ENCODE assay signal across 16 cellular contexts in the genomic region with DNA sequence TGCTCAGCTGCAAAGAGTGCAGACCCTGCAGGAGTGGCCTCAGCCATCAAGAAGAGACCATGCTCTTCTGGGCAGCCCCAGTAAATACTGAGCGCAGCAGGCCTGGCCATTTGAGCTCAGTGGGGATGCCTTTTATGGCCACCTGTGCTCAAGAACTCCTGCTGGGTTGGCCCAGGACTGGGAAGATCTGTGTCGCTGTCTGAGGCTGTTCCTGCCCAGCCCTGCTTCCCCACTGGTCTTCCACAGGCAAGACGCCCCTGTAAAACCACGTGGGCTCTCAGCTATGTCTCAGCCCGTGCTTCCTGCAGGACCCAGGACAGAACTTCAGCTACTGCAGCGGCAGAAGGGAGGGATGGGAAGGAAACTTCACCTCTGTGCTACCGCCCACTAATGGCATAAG. TPM values are rescaled to one million over a fixed set of nuclear protein-coding genes. Genes with fewer than 3 reads are reported as not detected.
DNase-seq lines count a peak whose midpoint lies in the region; TF ChIP-seq lines count a peak whose summit lies in the region.
"Had no signal": no experiment of that assay in that cellular context is flagged by ENCODE, and none has a peak within 500 bp of the region (broad histone marks: within the 10 kb centered on the region; RNA-seq: fewer than 3 reads in every experiment).

No MANE protein-coding gene starts in this region.

- H3K79me1 ChIP-seq in mesenchymal stem cell (replicated peaks; ENCODE audit: low read length, poor library complexity, severe bottlenecking): no peaks in the 10 kb centered on the region

- H2AFZ ChIP-seq in mesenchymal stem cell (ENCODE audit: low read depth, low read length): no peak overlapping the region

- no peak overlapping the region for H2BK120ac ChIP-seq in mesenchymal stem cell (ENCODE audit: low read depth, low read length)

- no peak overlapping the region for H3K4ac ChIP-seq in mesenchymal stem cell (ENCODE audit: low read depth in 1 of 2, low read length in 2 of 2)

- H3K18ac ChIP-seq in mesenchymal stem cell (ENCODE audit: low read depth in 1 of 2, low read length in 2 of 2): no peak overlapping the region

- H3K4me3 ChIP-seq in mesenchymal stem cell (ENCODE audit: insufficient read depth in 1 of 2, low read depth in 1 of 2, low read length in 2 of 2): no peak overlapping the region
- H3K4me3 ChIP-seq in vagina: no peak overlapping the region
- no peak overlapping the region for H3K4me3 ChIP-seq in effector memory CD4-positive, alpha-beta T cell (ENCODE audit: insufficient read depth, low read depth, low read length, poor library complexity, severe bottlenecking)
- H3K4me3 ChIP-seq: uterus had no signal

- H3K9me3 ChIP-seq in mesenchymal stem cell (ENCODE audit: control insufficient read depth, low read length) (peaks cover 5% of the 10 kb centered on the region), vagina (no peaks in the 10 kb centered on the region)
- H3K9me3 ChIP-seq in effector memory CD4-positive, alpha-beta T cell (ENCODE audit: control insufficient read depth, low read length): no peaks in the 10 kb centered on the region
- H3K9me3 ChIP-seq: uterus had no signal

- H3K14ac ChIP-seq in mesenchymal stem cell (ENCODE audit: low read length in 2 of 2): no peak overlapping the region

- no peak overlapping the region for H3K23ac ChIP-seq in mesenchymal stem cell (ENCODE audit: low read length in 2 of 2)

- no peak overlapping the region for H3K27ac ChIP-seq in mesenchymal stem cell (ENCODE audit: low read length, poor library complexity, severe bottlenecking)
- H3K27ac ChIP-seq in vagina: no peak overlapping the region
- H3K27ac ChIP-seq in effector memory CD4-positive, alpha-beta T cell (ENCODE audit: insufficient read depth, low read length, poor library complexity, severe bottlenecking): no peak overlapping the region
- H3K27ac ChIP-seq: brain microvascular endothelial cell, uterus had no signal

- peaks cover 25% of the 10 kb centered on the region for H3K4me1 ChIP-seq in mesenchymal stem cell (ENCODE audit: control insufficient read depth, insufficient read depth, low read depth, low read length)
- H3K4me1 ChIP-seq in vagina: no peaks in the 10 kb centered on the region
- no peaks in the 10 kb centered on the region for H3K4me1 ChIP-seq in effector memory CD4-positive, alpha-beta T cell (ENCODE audit: control insufficient read depth, insufficient read depth, low read length, poor library complexity, severe bottlenecking)
- H3K4me1 ChIP-seq: uterus had no signal

- DNase-seq in DMS 273 (lab: John Stamatoyannopoulos, UW; ENCODE audit: unreplicated experiment) (peak; percentile 79), NCI-H1417 treated with DMSO at 0.1 percent for 48 hours (lab: John Stamatoyannopoulos, UW) (peak; percentile 8), brain pericyte (ENCODE audit: low read depth, low spot score) (peak; percentile 53), mesenchymal stem cell (no peak), AG20443 (ENCODE audit: low spot score) (no peak), vagina (ENCODE audit: extremely low spot score in 2 of 2) (no peak), NCI-H82 treated with DMSO at 0.1 percent for 48 hours (lab: John Stamatoyannopoulos, UW; ENCODE audit: unreplicated experiment) (no peak)
- DNase-seq in effector memory CD4-positive, alpha-beta T cell: no peak
- DNase-seq: activated CD4-positive, alpha-beta T cell treated with anti-CD3 and anti-CD28 coated beads, Interleukin-2, amount 50 U/mL, for 48 hours; activated naive CD4-positive, alpha-beta T cell treated with anti-CD3 and anti-CD28 coated beads for 36 hours; brain microvascular endothelial cell; CD8-positive, alpha-beta T cell; stimulated activated CD4-positive, alpha-beta T cell treated with anti-CD3 and anti-CD28 coated beads, Interleukin-15, amount 100 ng/mL, for 24 hours; stimulated activated naive CD8-positive, alpha-beta T cell treated with anti-CD3 and anti-CD28 coated beads, Interleukin-15, Interleukin-2, amounts not matched to agents 100 U/mL and 50 U/mL, for 24 hours; SW 1271; uterus had no signal

- H2AK5ac ChIP-seq in mesenchymal stem cell (ENCODE audit: low read length, severe bottlenecking): no peak overlapping the region

- peak overlapping the region; percentile 32 for H4K8ac ChIP-seq in mesenchymal stem cell (ENCODE audit: low read length)

- H3K27me3 ChIP-seq in mesenchymal stem cell (ENCODE audit: control insufficient read depth in 1 of 2, insufficient read depth in 1 of 2, low read length in 2 of 2): no peaks in the 10 kb centered on the region
- H3K27me3 ChIP-seq in vagina: no peaks in the 10 kb centered on the region
- H3K27me3 ChIP-seq in effector memory CD4-positive, alpha-beta T cell (replicated peaks; ENCODE audit: control insufficient read depth, insufficient read depth, low read length, poor library complexity, severe bottlenecking): no peaks in the 10 kb centered on the region
- H3K27me3 ChIP-seq: brain microvascular endothelial cell, uterus had no signal

- H4K91ac ChIP-seq in mesenchymal stem cell (ENCODE audit: low read length): peak overlapping the region; percentile 10

- H2BK12ac ChIP-seq in mesenchymal stem cell (ENCODE audit: low read length in 2 of 2): no peak overlapping the region

- intact Hi-C loops in vagina (cut with DNase I): no loop called here

- no peak for TF ChIP-seq CTCF in vagina (IDR thresholded peaks at IDR 0.05)

- no peak overlapping the region for H3K9ac ChIP-seq in mesenchymal stem cell (ENCODE audit: low read length)

- no peak overlapping the region for H3K4me2 ChIP-seq in mesenchymal stem cell (ENCODE audit: low read length, poor library complexity, severe bottlenecking)

- H3K36me3 ChIP-seq in mesenchymal stem cell (ENCODE audit: control insufficient read depth in 1 of 2, insufficient read depth in 2 of 2, low read depth in 1 of 2, low read length in 2 of 2) (no peaks in the 10 kb centered on the region), vagina (no peaks in the 10 kb centered on the region)
- no peaks in the 10 kb centered on the region for H3K36me3 ChIP-seq in effector memory CD4-positive, alpha-beta T cell (ENCODE audit: control insufficient read depth, insufficient read depth, low read length)
- H3K36me3 ChIP-seq: brain microvascular endothelial cell, uterus had no signal

- no peak overlapping the region for H2BK5ac ChIP-seq in mesenchymal stem cell (ENCODE audit: low read depth, low read length, poor library complexity, severe bottlenecking)

- WGBS in mesenchymal stem cell: 37% methylated on average over 6 of the region's 7 CpGs

- no peak for TF ChIP-seq POLR2A in vagina (IDR thresholded peaks at IDR 0.05)

- no peak overlapping the region for H2BK15ac ChIP-seq in mesenchymal stem cell (ENCODE audit: low read depth, poor library complexity, severe bottlenecking)

RNA-seq across cellular contexts. Expression of a gene that starts 10.5 kb away (rescaled TPM):
- polyA plus RNA-seq in mesenchymal stem cell (2013, experiment 1 of 2): 49.4 TPM
- polyA plus RNA-seq in mesenchymal stem cell (2013, experiment 2 of 2): 50.7 TPM
- 44.7 TPM for total RNA-seq in vagina

Comparison
In these comparisons a context has a peak if more than half of its experiments do, and no peak if none do; other contexts are left out.
1. DNase-seq: peak in DMS 273 (single experiment), NCI-H1417 treated with DMSO at 0.1 percent for 48 hours (single experiment) and brain pericyte (single experiment); none in mesenchymal stem cell (single experiment), AG20443 (single experiment), vagina (0 of 2), NCI-H82 treated with DMSO at 0.1 percent for 48 hours (single experiment) and effector memory CD4-positive, alpha-beta T cell (0 of 3).